ENCODE assay signal across 8 cellular contexts in genomic region chr11:101862410-101863233, GRCh38. TPM values are rescaled to one million over a fixed set of nuclear protein-coding genes. Genes with fewer than 3 reads are reported as not detected.
DNase-seq lines count a peak whose midpoint lies in the region; ATAC-seq, FAIRE-seq and TF ChIP-seq lines count a peak whose summit lies in the region.

No MANE protein-coding gene starts in this region.

- peaks cover 28% of the 10 kb centered on the region for H3K4me1 Mint-ChIP-seq in astrocyte (ENCODE audit: low read depth, unreplicated experiment)
- H3K4me1 Mint-ChIP-seq in activated CD8-positive, alpha-beta T cell treated with anti-CD3 and anti-CD28 coated beads, Interleukin-2, amount 10 ng/mL, durations not matched to agents 7 days and 5 days (ENCODE audit: low read depth) = no peaks in the 10 kb centered on the region

- no peaks in the 10 kb centered on the region for H3K79me2 ChIP-seq in astrocyte (ENCODE audit: insufficient read depth, low read length)

- peaks cover 6% of the 10 kb centered on the region for H3K9me3 Mint-ChIP-seq in astrocyte (ENCODE audit: unreplicated experiment)
- no peaks in the 10 kb centered on the region for H3K9me3 Mint-ChIP-seq in activated CD8-positive, alpha-beta T cell treated with anti-CD3 and anti-CD28 coated beads, Interleukin-2, amount 10 ng/mL, durations not matched to agents 7 days and 5 days (ENCODE audit: insufficient read depth)

- H3K36me3 Mint-ChIP-seq in astrocyte (ENCODE audit: low read depth, unreplicated experiment) = peaks cover 1% of the 10 kb centered on the region
- no peaks in the 10 kb centered on the region for H3K36me3 Mint-ChIP-seq in activated CD8-positive, alpha-beta T cell treated with anti-CD3 and anti-CD28 coated beads, Interleukin-2, amount 10 ng/mL, durations not matched to agents 7 days and 5 days (ENCODE audit: low read depth)

- FAIRE-seq in astrocyte (lab: Jason Lieb, UNC) = peak; percentile 89

- H3K27me3 ChIP-seq in HUES48 (ENCODE audit: control insufficient read depth, insufficient read depth, low read length) (no peaks in the 10 kb centered on the region), astrocyte (ENCODE audit: insufficient read depth, low read length) (no peaks in the 10 kb centered on the region)

- DNase-seq in AG08396 (ENCODE audit: low spot score) (peak; percentile 42), astrocyte (ENCODE audit: low read depth) (peak; percentile 61), left kidney (ENCODE audit: low read depth, low spot score) (peak; percentile 61), NCI-H128 (lab: John Stamatoyannopoulos, UW; ENCODE audit: unreplicated experiment) (no peak)
- DNase-seq in activated CD8-positive, alpha-beta T cell treated with anti-CD3 and anti-CD28 coated beads, Interleukin-2, amount 10 ng/mL, durations not matched to agents 7 days and 5 days = no peak

- H3K4me1 ChIP-seq in HUES48 (ENCODE audit: control insufficient read depth, insufficient read depth, low read length) (peaks cover 9% of the 10 kb centered on the region; the same call in 1 of the 2 replicates), astrocyte (ENCODE audit: insufficient read depth, low read length) (peaks cover 39% of the 10 kb centered on the region)

- no peak overlapping the region for H3K9ac ChIP-seq in HUES48 (ENCODE audit: low read depth, low read length)
- peak overlapping the region; percentile 67 for H3K9ac ChIP-seq in astrocyte (ENCODE audit: low read length)

- peak overlapping the region; percentile 53 for H3K27ac ChIP-seq in HUES48 (ENCODE audit: low read depth, low read length)
- H3K27ac ChIP-seq in astrocyte (ENCODE audit: low read depth, low read length) = peak overlapping the region; percentile 87

- H3K4me3 Mint-ChIP-seq in astrocyte (ENCODE audit: unreplicated experiment) = peak overlapping the region; percentile 31
- no peak overlapping the region for H3K4me3 Mint-ChIP-seq in activated CD8-positive, alpha-beta T cell treated with anti-CD3 and anti-CD28 coated beads, Interleukin-2, amount 10 ng/mL, durations not matched to agents 7 days and 5 days

- H3K36me3 ChIP-seq in HUES48 (ENCODE audit: control insufficient read depth, insufficient read depth, low read length) = no peaks in the 10 kb centered on the region
- H3K36me3 ChIP-seq in astrocyte (ENCODE audit: insufficient read depth, low read length) = no peaks in the 10 kb centered on the region

- CTCF ChIA-PET in activated CD8-positive, alpha-beta T cell treated with anti-CD3 and anti-CD28 coated beads, Interleukin-2, amount 10 ng/mL, durations not matched to agents 7 days and 5 days (lab: Charles Lee) = interaction anchor here (1.2 to 4.7 kb wide), 5 partner anchors 15 to 151 kb away, joined by 4 to 89 read pairs (median 10); no protein-coding TSS in a partner anchor

- peak overlapping the region; percentile 70 for H3K4me2 ChIP-seq in astrocyte (ENCODE audit: low read length)

- peak overlapping the region; percentile 91 for H3K27ac Mint-ChIP-seq in astrocyte (ENCODE audit: unreplicated experiment)
- H3K27ac Mint-ChIP-seq in activated CD8-positive, alpha-beta T cell treated with anti-CD3 and anti-CD28 coated beads, Interleukin-2, amount 10 ng/mL, durations not matched to agents 7 days and 5 days = no peak overlapping the region

- no peaks in the 10 kb centered on the region for H4K20me1 ChIP-seq in astrocyte (ENCODE audit: insufficient read depth, low read length)

- H3K27me3 Mint-ChIP-seq in astrocyte (ENCODE audit: low read depth, unreplicated experiment) = peaks cover 2% of the 10 kb centered on the region
- peaks cover 2% of the 10 kb centered on the region for H3K27me3 Mint-ChIP-seq in activated CD8-positive, alpha-beta T cell treated with anti-CD3 and anti-CD28 coated beads, Interleukin-2, amount 10 ng/mL, durations not matched to agents 7 days and 5 days (ENCODE audit: low read depth)

- no peaks in the 10 kb centered on the region; the same call in 1 of the 2 replicates for H3K9me3 ChIP-seq in HUES48 (ENCODE audit: control insufficient read depth, insufficient read depth, low read length)
- peaks cover 3% of the 10 kb centered on the region for H3K9me3 ChIP-seq in astrocyte (ENCODE audit: insufficient read depth, low read depth, low read length)

- H3K4me3 ChIP-seq in HUES48 (ENCODE audit: low read depth, low read length) = no peak overlapping the region
- no peak overlapping the region for H3K4me3 ChIP-seq in astrocyte (ENCODE audit: insufficient read depth, low read depth, low read length)

- H2AFZ ChIP-seq in astrocyte (ENCODE audit: low read depth, low read length) = peak overlapping the region; percentile 0

- TF ChIP-seq CTCF in astrocyte (IDR thresholded peaks at IDR 0.05; ENCODE audit: insufficient read depth, low read depth, low read length) = peak; percentile 58

- POLR2A ChIA-PET in activated CD8-positive, alpha-beta T cell treated with anti-CD3 and anti-CD28 coated beads, Interleukin-2, amount 10 ng/mL, durations not matched to agents 7 days and 5 days (lab: Charles Lee) = no interaction called here

- no peak for ATAC-seq in HG02852 (IDR thresholded peaks at IDR 0.05; ENCODE audit: unreplicated experiment)
- ATAC-seq in activated CD8-positive, alpha-beta T cell treated with anti-CD3 and anti-CD28 coated beads, Interleukin-2, amount 10 ng/mL, durations not matched to agents 7 days and 5 days = no peak
- no peak for ATAC-seq in HG03520 (IDR thresholded peaks at IDR 0.05; ENCODE audit: unreplicated experiment)

RNA-seq across cellular contexts. Expression of gene CEP126, which starts 52.2 kb away (rescaled TPM):
- 2.1 TPM in 2 replicates for total RNA-seq in astrocyte
- total RNA-seq in activated CD8-positive, alpha-beta T cell treated with anti-CD3 and anti-CD28 coated beads, Interleukin-2, amount 10 ng/mL, durations not matched to agents 7 days and 5 days = under 1 TPM; 0.34 to 0.37 TPM

RNA-seq across cellular contexts. Expression of gene ANGPTL5, which starts 53.7 kb away (rescaled TPM):
- not detected in 2 replicates for total RNA-seq in astrocyte
- total RNA-seq in activated CD8-positive, alpha-beta T cell treated with anti-CD3 and anti-CD28 coated beads, Interleukin-2, amount 10 ng/mL, durations not matched to agents 7 days and 5 days = not detected

Comparison
In these comparisons a context has a peak if more than half of its experiments do, and no peak if none do; other contexts are left out.
1. DNase-seq: peak in AG08396 (single experiment), astrocyte (single experiment) and left kidney (single experiment); none in NCI-H128 (single experiment) and activated CD8-positive, alpha-beta T cell treated with anti-CD3 and anti-CD28 coated beads, Interleukin-2, amount 10 ng/mL, durations not matched to agents 7 days and 5 days (single experiment).